24 cellular contexts compared by ENCODE assay signal in genomic region chr19:262125-262524, GRCh38. TPM values are rescaled to one million over a fixed set of nuclear protein-coding genes. Genes with fewer than 3 reads are reported as not detected.
A peak's percentile ranks its signal among the peaks of the same experiment; 100 is the strongest.
DNase-seq lines count a peak whose midpoint lies in the region; ATAC-seq, FAIRE-seq and TF ChIP-seq lines count a peak whose summit lies in the region.
"Had no signal": no experiment of that assay in that cellular context is flagged by ENCODE, and none has a peak within 500 bp of the region (broad histone marks: within the 10 kb centered on the region; RNA-seq: fewer than 3 reads in every experiment).

No MANE protein-coding gene starts in this region.

- DNase-seq in activated CD4-positive, alpha-beta T cell treated with anti-CD3 and anti-CD28 coated beads, Interleukin-2, amount 10 ng/mL, durations not matched to agents 24 days and 14 days, result no peak
- DNase-seq in activated CD4-positive, alpha-beta T cell treated with anti-CD3 and anti-CD28 coated beads, Interleukin-2, amount 50 U/mL, for 1 hour, result no peak
- DNase-seq in GM10266 (ENCODE audit: extremely low spot score), result peak; percentile 42
- DNase-seq in D721Med (ENCODE audit: insufficient read length, low spot score), result no peak
- no peak for DNase-seq in ureter (ENCODE audit: low spot score)
- DNase-seq: BE2C; Caco-2; CD4-positive, CD25-positive, alpha-beta regulatory T cell; DMS153; GDM1; NCI-H1092 treated with DMSO at 0.1 percent for 48 hours; NCI-H146; NCI-H2081; NCI-H2171 treated with DMSO at 0.1 percent for 48 hours; NCI-H446 treated with DMSO at 0.1 percent for 48 hours; NCI-H69; NK-92 treated with Interleukin-12 subunit alpha and Interleukin-12 subunit beta, amount 100 ng/mL, for 24 hours; OCI-M1; Right ventricle myocardium superior had no signal

- no peaks in the 10 kb centered on the region for H3K9me3 Mint-ChIP-seq in activated CD4-positive, alpha-beta T cell treated with anti-CD3 and anti-CD28 coated beads, Interleukin-2, amount 10 ng/mL, durations not matched to agents 24 days and 14 days
- no peaks in the 10 kb centered on the region for H3K9me3 Mint-ChIP-seq in T-helper 1 cell treated with Interleukin-12 subunit alpha and Interleukin-12 subunit beta and Interleukin-4 antibody, amounts not matched to agents 30 μg/mL and 1 μg/mL, for 36 hours
- H3K9me3 Mint-ChIP-seq in stimulated activated memory B cell treated with anti-CD40 and anti-IgM and Interleukin-4, amounts not matched to agents 10 μg/mL and 1 μg/mL and 100 μg/mL, for 72 hours, result no peaks in the 10 kb centered on the region

- intact Hi-C loops in activated CD4-positive, alpha-beta T cell treated with anti-CD3 and anti-CD28 coated beads, Interleukin-2, amount 10 ng/mL, durations not matched to agents 24 days and 14 days (cut with micrococcal nuclease), result no loop called here

- FAIRE-seq in D721Med (lab: Jason Lieb, UNC), result no peak
- FAIRE-seq: A204.1, K562 had no signal

- peak overlapping the region; percentile 76 for H3K27ac Mint-ChIP-seq in activated CD4-positive, alpha-beta T cell treated with anti-CD3 and anti-CD28 coated beads, Interleukin-2, amount 10 ng/mL, durations not matched to agents 24 days and 14 days
- peak overlapping the region; percentile 27 for H3K27ac Mint-ChIP-seq in T-helper 1 cell treated with Interleukin-12 subunit alpha and Interleukin-12 subunit beta and Interleukin-4 antibody, amounts not matched to agents 30 μg/mL and 1 μg/mL, for 36 hours
- H3K27ac Mint-ChIP-seq in stimulated activated memory B cell treated with anti-CD40 and anti-IgM and Interleukin-4, amounts not matched to agents 10 μg/mL and 1 μg/mL and 100 μg/mL, for 72 hours, result no peak overlapping the region
- H3K27ac Mint-ChIP-seq: CD4-positive, CD25-positive, alpha-beta regulatory T cell had no signal

- no peaks in the 10 kb centered on the region for H3K36me3 Mint-ChIP-seq in activated CD4-positive, alpha-beta T cell treated with anti-CD3 and anti-CD28 coated beads, Interleukin-2, amount 10 ng/mL, durations not matched to agents 24 days and 14 days (ENCODE audit: low read depth)
- H3K36me3 Mint-ChIP-seq in T-helper 1 cell treated with Interleukin-12 subunit alpha and Interleukin-12 subunit beta and Interleukin-4 antibody, amounts not matched to agents 30 μg/mL and 1 μg/mL, for 36 hours (ENCODE audit: low read depth), result no peaks in the 10 kb centered on the region
- H3K36me3 Mint-ChIP-seq in stimulated activated memory B cell treated with anti-CD40 and anti-IgM and Interleukin-4, amounts not matched to agents 10 μg/mL and 1 μg/mL and 100 μg/mL, for 72 hours, result no peaks in the 10 kb centered on the region
- H3K36me3 Mint-ChIP-seq: CD4-positive, CD25-positive, alpha-beta regulatory T cell had no signal

- TF ChIP-seq CTCF in GM10266 (IDR thresholded peaks at IDR 0.05; ENCODE audit: control insufficient read depth, insufficient read depth, low read depth, missing control alignments), result no peak
- TF ChIP-seq CTCF in D721Med (IDR thresholded peaks at IDR 0.05; ENCODE audit: insufficient read depth, missing control alignments), result no peak

- peak; percentile 71 for ATAC-seq in stimulated activated memory B cell treated with anti-CD40 and anti-IgM and Interleukin-4, amounts not matched to agents 10 μg/mL and 1 μg/mL and 100 μg/mL, for 72 hours
- no peak for ATAC-seq in HG02588 (IDR thresholded peaks at IDR 0.05; ENCODE audit: unreplicated experiment)
- ATAC-seq: K562 had no signal

- H3K4me1 Mint-ChIP-seq in activated CD4-positive, alpha-beta T cell treated with anti-CD3 and anti-CD28 coated beads, Interleukin-2, amount 10 ng/mL, durations not matched to agents 24 days and 14 days, result peaks cover 15% of the 10 kb centered on the region
- H3K4me1 Mint-ChIP-seq in T-helper 1 cell treated with Interleukin-12 subunit alpha and Interleukin-12 subunit beta and Interleukin-4 antibody, amounts not matched to agents 30 μg/mL and 1 μg/mL, for 36 hours (ENCODE audit: low read depth), result peaks cover 14% of the 10 kb centered on the region
- H3K4me1 Mint-ChIP-seq in stimulated activated memory B cell treated with anti-CD40 and anti-IgM and Interleukin-4, amounts not matched to agents 10 μg/mL and 1 μg/mL and 100 μg/mL, for 72 hours, result peaks cover 12% of the 10 kb centered on the region

- peak overlapping the region; percentile 23 for H3K4me3 Mint-ChIP-seq in activated CD4-positive, alpha-beta T cell treated with anti-CD3 and anti-CD28 coated beads, Interleukin-2, amount 10 ng/mL, durations not matched to agents 24 days and 14 days
- no peak overlapping the region for H3K4me3 Mint-ChIP-seq in T-helper 1 cell treated with Interleukin-12 subunit alpha and Interleukin-12 subunit beta and Interleukin-4 antibody, amounts not matched to agents 30 μg/mL and 1 μg/mL, for 36 hours
- no peak overlapping the region for H3K4me3 Mint-ChIP-seq in stimulated activated memory B cell treated with anti-CD40 and anti-IgM and Interleukin-4, amounts not matched to agents 10 μg/mL and 1 μg/mL and 100 μg/mL, for 72 hours

- H3K27me3 Mint-ChIP-seq in activated CD4-positive, alpha-beta T cell treated with anti-CD3 and anti-CD28 coated beads, Interleukin-2, amount 10 ng/mL, durations not matched to agents 24 days and 14 days, result peaks cover 23% of the 10 kb centered on the region
- H3K27me3 Mint-ChIP-seq in T-helper 1 cell treated with Interleukin-12 subunit alpha and Interleukin-12 subunit beta and Interleukin-4 antibody, amounts not matched to agents 30 μg/mL and 1 μg/mL, for 36 hours (ENCODE audit: low read depth), result peaks cover 35% of the 10 kb centered on the region
- H3K27me3 Mint-ChIP-seq in stimulated activated memory B cell treated with anti-CD40 and anti-IgM and Interleukin-4, amounts not matched to agents 10 μg/mL and 1 μg/mL and 100 μg/mL, for 72 hours, result peaks cover 45% of the 10 kb centered on the region

RNA-seq across cellular contexts. Expression of gene PLPP2, which starts 29.1 kb away (rescaled TPM):
- total RNA-seq in activated CD4-positive, alpha-beta T cell treated with anti-CD3 and anti-CD28 coated beads, Interleukin-2, amount 10 ng/mL, durations not matched to agents 24 days and 14 days, result 0.07 and 0.24 TPM in 2 replicates
- 64.5 TPM for total RNA-seq in ureter

Comparison
In these comparisons a context has a peak if more than half of its experiments do, and no peak if none do; other contexts are left out.
1. RNA of gene PLPP2, which starts 29.1 kb away (total RNA-seq): 64.5 TPM in ureter (single experiment); 0.07 to 0.24 TPM in activated CD4-positive, alpha-beta T cell treated with anti-CD3 and anti-CD28 coated beads, Interleukin-2, amount 10 ng/mL, durations not matched to agents 24 days and 14 days; every median in the first group is over 10 times any median in the second.